21 cellular contexts compared by ENCODE assay signal in genomic region chr6:169205176-169206160, GRCh38. TPM values are rescaled to one million over a fixed set of nuclear protein-coding genes. Genes with fewer than 3 reads are reported as not detected.
DNase-seq lines count a peak whose midpoint lies in the region; ATAC-seq, FAIRE-seq and TF ChIP-seq lines count a peak whose summit lies in the region.
"Had no signal": no experiment of that assay in that cellular context is flagged by ENCODE, and none has a peak within 500 bp of the region (broad histone marks: within the 10 kb centered on the region; RNA-seq: fewer than 3 reads in every experiment).

No MANE protein-coding gene starts in this region.

- no peak overlapping the region for H3K9ac ChIP-seq in adipocyte (ENCODE audit: low read length)

- no peak for FAIRE-seq in small intestine (lab: Jason Lieb, UNC)
- FAIRE-seq: islet of Langerhans had no signal

- WGBS in small intestine, 3 donors = 85 to 90% (median 86%) methylated on average over 6 of the region's 6 CpGs

- intact Hi-C loops in sciatic nerve (cut with DNase I) = no loop called here

- DNase-seq in EL (peak; percentile 70), adipocyte (ENCODE audit: low read depth) (peak; percentile 70), foreskin fibroblast (peak; percentile 72 to 90), sciatic nerve (ENCODE audit: low spot score) (no peak), ecto neural progenitor cell (ENCODE audit: low spot score) (no peak), NCI-H510A treated with DMSO at 0.1 percent for 48 hours (lab: John Stamatoyannopoulos, UW) (no peak), small intestine (no peak), NCI-H1092 (lab: John Stamatoyannopoulos, UW) (no peak)
- DNase-seq: activated naive CD4-positive, alpha-beta T cell treated with anti-CD3 and anti-CD28 coated beads, Interleukin-2, amount 10 ng/mL, durations not matched to agents 7 days and 5 days; BE2C; central memory CD4-positive, alpha-beta T cell; DMS153; effector memory CD4-positive, alpha-beta T cell; glutamatergic neuron; NCI-H1694; NCI-H446 treated with DMSO at 0.1 percent for 48 hours; SHP77 treated with DMSO at 0.1 percent for 48 hours; stimulated activated naive CD4-positive, alpha-beta T cell; T-helper 9 cell had no signal

- H3K27me3 ChIP-seq in adipocyte (replicated peaks; ENCODE audit: control insufficient read depth, insufficient read depth, low read length) (no peaks in the 10 kb centered on the region), small intestine (ENCODE audit: control insufficient read depth in 2 of 2, insufficient read depth in 2 of 2, low read length in 2 of 2) (no peaks in the 10 kb centered on the region)
- H3K27me3 ChIP-seq: BE2C had no signal

- no peak overlapping the region for H3K4me3 ChIP-seq in adipocyte (ENCODE audit: low read length)
- H3K4me3 ChIP-seq in foreskin fibroblast (ENCODE audit: low read depth in 1 of 2, low read length in 2 of 2) = no peak overlapping the region
- no peak overlapping the region for H3K4me3 ChIP-seq in small intestine (ENCODE audit: low read depth in 1 of 2, low read length in 2 of 2)
- H3K4me3 ChIP-seq: smooth muscle cell had no signal

- no peak overlapping the region for H3K27ac ChIP-seq in small intestine (ENCODE audit: low read depth in 1 of 2, low read length in 1 of 2)

- H3K36me3 ChIP-seq in adipocyte (ENCODE audit: control insufficient read depth, insufficient read depth, low read length, severe bottlenecking) (no peaks in the 10 kb centered on the region), small intestine (ENCODE audit: control insufficient read depth in 2 of 2, insufficient read depth in 2 of 2, low read length in 2 of 2) (no peaks in the 10 kb centered on the region)
- H3K36me3 ChIP-seq: BE2C had no signal

- no peak for TF ChIP-seq CTCF in foreskin fibroblast (IDR thresholded peaks at IDR 0.05; ENCODE audit: low read depth, low read length)

- H3K4me1 ChIP-seq in adipocyte (ENCODE audit: control insufficient read depth, insufficient read depth, low read length) (peaks cover 19% of the 10 kb centered on the region), small intestine (ENCODE audit: control insufficient read depth in 2 of 2, insufficient read depth in 1 of 2, low read depth in 1 of 2, low read length in 1 of 2) (no peaks in the 10 kb centered on the region)
- H3K4me1 ChIP-seq: BE2C had no signal

- H3K9me3 ChIP-seq in adipocyte (ENCODE audit: control insufficient read depth, low read length) (peaks cover 13% of the 10 kb centered on the region), small intestine (ENCODE audit: control insufficient read depth, low read depth) (no peaks in the 10 kb centered on the region)
- H3K9me3 ChIP-seq: BE2C had no signal

- peak; percentile 70 for ATAC-seq in sciatic nerve

RNA-seq across cellular contexts. Expression of gene THBS2, which starts 48.2 kb away (rescaled TPM):
- total RNA-seq in sciatic nerve = 104 TPM
- 1 to 10 TPM in 1 of 3 donors, under 1 TPM in 2; 0.45 to 4.7 (median 0.81) TPM for polyA plus RNA-seq in small intestine

Comparison
In these comparisons a context has a peak if more than half of its experiments do, and no peak if none do; other contexts are left out.
1. DNase-seq: peak in EL (single experiment), adipocyte (single experiment) and foreskin fibroblast (2 of 2); none in sciatic nerve (single experiment), ecto neural progenitor cell (single experiment), NCI-H510A treated with DMSO at 0.1 percent for 48 hours (single experiment), small intestine (single experiment) and NCI-H1092 (single experiment).